8 cellular contexts compared by ENCODE assay signal in the genomic region with DNA sequence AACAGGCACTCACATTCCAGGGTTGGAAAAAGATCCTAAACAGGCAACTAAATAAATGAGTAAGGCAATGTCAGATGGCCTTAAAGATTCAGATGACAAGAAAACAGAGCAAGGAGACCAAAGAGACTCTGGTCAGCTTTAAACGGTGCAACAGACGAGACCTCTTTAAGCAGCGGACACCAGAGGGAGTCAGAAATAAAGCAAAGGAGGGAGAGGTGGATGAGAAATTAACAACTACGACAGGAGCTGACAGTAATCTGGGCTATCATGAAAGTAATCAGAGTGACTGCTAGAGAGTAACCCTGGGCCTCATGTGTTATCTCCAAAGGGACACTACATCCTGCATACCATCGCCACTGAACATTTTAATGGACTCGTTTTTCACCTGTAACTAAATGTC. TPM values are rescaled to one million over a fixed set of nuclear protein-coding genes. Genes with fewer than 3 reads are reported as not detected.
DNase-seq lines count a peak whose midpoint lies in the region; ATAC-seq, FAIRE-seq and TF ChIP-seq lines count a peak whose summit lies in the region.

No MANE protein-coding gene starts in this region.

- 26 to 31% (median 30%) methylated on average over 6 of the region's 6 CpGs for WGBS in ovary, 3 donors

- H2AFZ ChIP-seq in DND-41 (ENCODE audit: low read depth, low read length) (peak overlapping the region; percentile 94; the same call in 1 of the 2 replicates), endothelial cell of umbilical vein (ENCODE audit: low read depth, low read length) (no peak overlapping the region)

- no peak for DNase-seq in DND-41
- DNase-seq in OCI-M1 (lab: John Stamatoyannopoulos, UW), result peak; percentile 61
- no peak for DNase-seq in endothelial cell of umbilical vein (ENCODE audit: low read depth, low spot score)
- no peak for DNase-seq in ovary
- DNase-seq in RPMI8226, result no peak
- DNase-seq in stimulated activated CD4-positive, alpha-beta T cell treated with anti-CD3 and anti-CD28 coated beads, Interleukin-4, amount 100 ng/mL, for 24 hours, result no peak
- DNase-seq in D721Med (ENCODE audit: insufficient read length, low spot score), result no peak

- H3K4me1 ChIP-seq in DND-41 (ENCODE audit: insufficient read depth, low read length), result peaks cover 23% of the 10 kb centered on the region
- peaks cover 11% of the 10 kb centered on the region for H3K4me1 ChIP-seq in endothelial cell of umbilical vein (ENCODE audit: control insufficient read depth, extremely low read depth, insufficient read depth, low read length)
- H3K4me1 ChIP-seq in ovary (ENCODE audit: insufficient read depth), result peaks cover 6% of the 10 kb centered on the region

- intact Hi-C loops in endothelial cell of umbilical vein (cut with micrococcal nuclease), result no loop called here
- intact Hi-C loops in ovary (cut with DNase I), result no loop called here

- no peaks in the 10 kb centered on the region for H3K9me1 ChIP-seq in endothelial cell of umbilical vein (replicated peaks; ENCODE audit: control insufficient read depth, extremely low read depth, insufficient read depth, low read length)

- H3K9me3 ChIP-seq in DND-41 (ENCODE audit: insufficient read depth, low read length, severe bottlenecking) (peaks cover 24% of the 10 kb centered on the region), endothelial cell of umbilical vein (replicated peaks; ENCODE audit: control insufficient read depth, insufficient read depth, low read length) (no peaks in the 10 kb centered on the region), ovary (peaks cover 0 to 32% of the 10 kb centered on the region in 2 donors)

- BruUV-seq in endothelial cell of umbilical vein (replicated peaks; lab: Mats Ljungman, UMichigan), result no TSS peak

- dilution Hi-C loops in endothelial cell of umbilical vein (cut with MboI; ENCODE audit: extremely low pct_ligation_motif_present, low sequenced_read_pairs), result no loop called here

- H3K27me3 ChIP-seq in DND-41 (ENCODE audit: insufficient read depth, low read length, poor library complexity), result no peaks in the 10 kb centered on the region
- no peaks in the 10 kb centered on the region for H3K27me3 ChIP-seq in endothelial cell of umbilical vein (ENCODE audit: control insufficient read depth in 2 of 2, insufficient read depth in 2 of 2, low read length in 2 of 2)
- no peaks in the 10 kb centered on the region for H3K27me3 ChIP-seq in ovary

- peaks cover 43% of the 10 kb centered on the region for H3K79me2 ChIP-seq in DND-41 (ENCODE audit: insufficient read depth, low read length)
- no peaks in the 10 kb centered on the region for H3K79me2 ChIP-seq in endothelial cell of umbilical vein (ENCODE audit: control insufficient read depth, insufficient read depth, low read length)

- CTCF ChIA-PET in endothelial cell of umbilical vein (lab: Charles Lee), result no interaction called here

- H3K4me3 ChIP-seq in DND-41 (ENCODE audit: low read depth in 1 of 2, low read length in 2 of 2), result peak overlapping the region; percentile 73 to 96; a peak in 3 of 4 replicates
- H3K4me3 ChIP-seq in endothelial cell of umbilical vein (replicated peaks in 1 of 3; ENCODE audit: insufficient read depth in 1 of 3, low read depth in 1 of 3, low read length in 3 of 3), result peak overlapping the region in 2 of 3 experiments; percentile 67 to 79
- peak overlapping the region; percentile 73 for H3K4me3 ChIP-seq in ovary

- TF ChIP-seq POLR2A in endothelial cell of umbilical vein (IDR thresholded peaks at IDR 0.05; ENCODE audit: low read depth, low read length) (no peak), ovary (IDR thresholded peaks at IDR 0.05) (no peak)

- ATAC-seq in DND-41 (ENCODE audit: insufficient read depth, low read depth) (peak; percentile 3; the same call in 1 of the 3 replicates), HG03521 (IDR thresholded peaks at IDR 0.05; ENCODE audit: unreplicated experiment) (no peak)

- H4K20me1 ChIP-seq in DND-41 (ENCODE audit: insufficient read depth, low read length) (peaks cover 2% of the 10 kb centered on the region; the same call in 1 of the 2 replicates), endothelial cell of umbilical vein (replicated peaks; ENCODE audit: control insufficient read depth, extremely low read depth, insufficient read depth, low read length) (no peaks in the 10 kb centered on the region)

- TF ChIP-seq CTCF in DND-41 (IDR thresholded peaks at IDR 0.05; ENCODE audit: borderline replicate concordance, extremely low read depth, low read length, poor library complexity, severe bottlenecking), result peak; percentile 16
- no peak for TF ChIP-seq CTCF in endothelial cell of umbilical vein (IDR thresholded peaks at IDR 0.05; ENCODE audit: extremely low read depth in 1 of 2, insufficient read depth in 1 of 2, low read depth in 1 of 2, low read length in 2 of 2)
- TF ChIP-seq CTCF in ovary (IDR thresholded peaks at IDR 0.05), result no peak
- no peak for TF ChIP-seq CTCF in D721Med (IDR thresholded peaks at IDR 0.05; ENCODE audit: insufficient read depth, missing control alignments)

- H3K27ac ChIP-seq in DND-41 (ENCODE audit: low read length) (peak overlapping the region; percentile 88), endothelial cell of umbilical vein (ENCODE audit: insufficient read depth, low read depth, low read length) (no peak overlapping the region), ovary (no peak overlapping the region)

- TF ChIP-seq EP300 in ovary (IDR thresholded peaks at IDR 0.05), result no peak

- H3K4me2 ChIP-seq in DND-41 (ENCODE audit: insufficient read depth, low read length) (peak overlapping the region; percentile 93), endothelial cell of umbilical vein (ENCODE audit: insufficient read depth, low read length) (peak overlapping the region; percentile 69)

- POLR2A ChIA-PET in endothelial cell of umbilical vein (lab: Charles Lee), result interaction anchor here (0.6 kb wide), 1 partner anchor 625 kb away, joined by 3 read pairs; no protein-coding TSS in a partner anchor

- peaks cover 43% of the 10 kb centered on the region for H3K36me3 ChIP-seq in DND-41 (ENCODE audit: insufficient read depth, low read length)
- peaks cover 0 to 14% of the 10 kb centered on the region in 2 experiments for H3K36me3 ChIP-seq in endothelial cell of umbilical vein (ENCODE audit: control insufficient read depth in 2 of 2, extremely low read depth in 1 of 2, insufficient read depth in 2 of 2, low read length in 2 of 2)
- no peaks in the 10 kb centered on the region for H3K36me3 ChIP-seq in ovary

- FAIRE-seq in endothelial cell of umbilical vein (lab: Jason Lieb, UNC) (no peak), D721Med (lab: Jason Lieb, UNC) (no peak)

- H3K9ac ChIP-seq in DND-41 (ENCODE audit: low read depth, low read length) (peak overlapping the region; percentile 85), endothelial cell of umbilical vein (replicated peaks; ENCODE audit: extremely low read depth, insufficient read depth, low read length) (no peak overlapping the region)

RNA-seq across cellular contexts. Expression of gene ZNF550, which starts 1.1 kb away (rescaled TPM):
- 4.8 and 8.4 TPM in 2 replicates for total RNA-seq in endothelial cell of umbilical vein
- polyA plus RNA-seq in endothelial cell of umbilical vein, result 2.0 and 2.5 TPM in 2 replicates
- 2.5 and 2.8 TPM in 2 replicates for polyA plus RNA-seq in endothelial cell of umbilical vein (2011; cell fraction: cytosol; rRNA removed)
- polyA plus RNA-seq in endothelial cell of umbilical vein (2011; cell fraction: nucleus; rRNA removed), result 7.7 and 7.9 TPM in 2 replicates
- 2.4 and 2.8 TPM in 2 replicates for polyA plus RNA-seq in endothelial cell of umbilical vein (2012)
- 7.6 and 9.7 TPM in 2 replicates for polyA minus RNA-seq in endothelial cell of umbilical vein
- 1.7 TPM for polyA minus RNA-seq in endothelial cell of umbilical vein (2011; cell fraction: cytosol; rRNA and poly(A)+ RNA removed)
- 5.6 and 5.9 TPM in 2 replicates for polyA minus RNA-seq in endothelial cell of umbilical vein (2011; cell fraction: nucleus; rRNA and poly(A)+ RNA removed)
- total RNA-seq in ovary, result 10 to 100 TPM in 5 of 7 donors, 1 to 10 TPM in 2; 6.7 to 17.1 (median 11.4) TPM
- polyA plus RNA-seq in ovary, result 1 to 10 TPM; 6.8 to 7.3 TPM

RNA-seq across cellular contexts. Expression of gene ZNF416, which starts 20.2 kb away (rescaled TPM):
- 3.8 and 4.2 TPM in 2 replicates for total RNA-seq in endothelial cell of umbilical vein
- 1.4 and 1.5 TPM in 2 replicates for polyA plus RNA-seq in endothelial cell of umbilical vein
- polyA plus RNA-seq in endothelial cell of umbilical vein (2011; cell fraction: cytosol; rRNA removed), result 1.7 and 2.0 TPM in 2 replicates
- polyA plus RNA-seq in endothelial cell of umbilical vein (2011; cell fraction: nucleus; rRNA removed), result 2.0 and 2.2 TPM in 2 replicates
- 2.8 and 3.0 TPM in 2 replicates for polyA plus RNA-seq in endothelial cell of umbilical vein (2012)
- 2.4 and 4.9 TPM in 2 replicates for polyA minus RNA-seq in endothelial cell of umbilical vein
- polyA minus RNA-seq in endothelial cell of umbilical vein (2011; cell fraction: cytosol; rRNA and poly(A)+ RNA removed), result 1.9 TPM
- polyA minus RNA-seq in endothelial cell of umbilical vein (2011; cell fraction: nucleus; rRNA and poly(A)+ RNA removed), result 3.5 and 4.7 TPM in 2 replicates
- total RNA-seq in ovary, result 10 to 100 TPM in 1 of 7 donors, 1 to 10 TPM in 6; 2.2 to 10.9 (median 7.6) TPM
- polyA plus RNA-seq in ovary, result 1 to 10 TPM; 3.9 to 9.2 TPM

RNA-seq across cellular contexts. Expression of gene ZIK1, which starts 25.4 kb away (rescaled TPM):
- 1.3 and 2.4 TPM in 2 replicates for total RNA-seq in endothelial cell of umbilical vein
- 0.79 and 0.99 TPM in 2 replicates for polyA plus RNA-seq in endothelial cell of umbilical vein
- 0.84 and 0.96 TPM in 2 replicates for polyA plus RNA-seq in endothelial cell of umbilical vein (2011; cell fraction: cytosol; rRNA removed)
- polyA plus RNA-seq in endothelial cell of umbilical vein (2011; cell fraction: nucleus; rRNA removed), result 0.63 and 1.4 TPM in 2 replicates
- polyA plus RNA-seq in endothelial cell of umbilical vein (2012), result 0.26 and 0.37 TPM in 2 replicates
- polyA minus RNA-seq in endothelial cell of umbilical vein, result 0.58 and 1.6 TPM in 2 replicates
- not detected for polyA minus RNA-seq in endothelial cell of umbilical vein (2011; cell fraction: cytosol; rRNA and poly(A)+ RNA removed)
- 0.82 and 0.96 TPM in 2 replicates for polyA minus RNA-seq in endothelial cell of umbilical vein (2011; cell fraction: nucleus; rRNA and poly(A)+ RNA removed)
- total RNA-seq in ovary, result 10 to 100 TPM in 1 of 7 donors, 1 to 10 TPM in 6; 3.4 to 10.2 (median 8.4) TPM
- polyA plus RNA-seq in ovary, result 1 to 10 TPM; 5.5 to 5.7 TPM

RNA-seq across cellular contexts. Expression of gene ZNF549, which starts 31.4 kb away (rescaled TPM):
- 3.1 and 3.5 TPM in 2 replicates for total RNA-seq in endothelial cell of umbilical vein
- polyA plus RNA-seq in endothelial cell of umbilical vein, result 1.1 and 1.4 TPM in 2 replicates
- polyA plus RNA-seq in endothelial cell of umbilical vein (2011; cell fraction: cytosol; rRNA removed), result 1.3 and 1.6 TPM in 2 replicates
- polyA plus RNA-seq in endothelial cell of umbilical vein (2011; cell fraction: nucleus; rRNA removed), result 2.6 and 2.7 TPM in 2 replicates
- polyA plus RNA-seq in endothelial cell of umbilical vein (2012), result 1.9 and 2.0 TPM in 2 replicates
- polyA minus RNA-seq in endothelial cell of umbilical vein, result 3.0 and 4.5 TPM in 2 replicates
- not detected for polyA minus RNA-seq in endothelial cell of umbilical vein (2011; cell fraction: cytosol; rRNA and poly(A)+ RNA removed)
- 2.7 and 2.9 TPM in 2 replicates for polyA minus RNA-seq in endothelial cell of umbilical vein (2011; cell fraction: nucleus; rRNA and poly(A)+ RNA removed)
- total RNA-seq in ovary, result 10 to 100 TPM in 4 of 7 donors, 1 to 10 TPM in 3; 3.9 to 11.9 (median 10.1) TPM
- 1 to 10 TPM; 4.0 to 8.1 TPM for polyA plus RNA-seq in ovary

RNA-seq across cellular contexts. Expression of gene ZNF530, which starts 41.2 kb away (rescaled TPM):
- total RNA-seq in endothelial cell of umbilical vein (4.0 TPM in 2 replicates), ovary (1 to 10 TPM; 2.5 to 8.9 (median 3.6) TPM)
- polyA plus RNA-seq in endothelial cell of umbilical vein (1.5 and 1.7 TPM in 2 replicates), ovary (1 to 10 TPM; 2.0 to 2.2 TPM)
- 1.9 and 2.0 TPM in 2 replicates for polyA plus RNA-seq in endothelial cell of umbilical vein (2011; cell fraction: cytosol; rRNA removed)
- 1.8 and 3.3 TPM in 2 replicates for polyA plus RNA-seq in endothelial cell of umbilical vein (2011; cell fraction: nucleus; rRNA removed)
- 1.6 and 1.9 TPM in 2 replicates for polyA plus RNA-seq in endothelial cell of umbilical vein (2012)
- 1.6 and 3.4 TPM in 2 replicates for polyA minus RNA-seq in endothelial cell of umbilical vein
- 3.2 TPM for polyA minus RNA-seq in endothelial cell of umbilical vein (2011; cell fraction: cytosol; rRNA and poly(A)+ RNA removed)
- 1.5 and 1.7 TPM in 2 replicates for polyA minus RNA-seq in endothelial cell of umbilical vein (2011; cell fraction: nucleus; rRNA and poly(A)+ RNA removed)
